ENCODE assay signal across 9 cellular contexts in genomic region chr3:45553469-45553974, GRCh38. TPM values are rescaled to one million over a fixed set of nuclear protein-coding genes. Genes with fewer than 3 reads are reported as not detected.
DNase-seq lines count a peak whose midpoint lies in the region; ATAC-seq and TF ChIP-seq lines count a peak whose summit lies in the region.
"Had no signal": no experiment of that assay in that cellular context is flagged by ENCODE, and none has a peak within 500 bp of the region (broad histone marks: within the 10 kb centered on the region; RNA-seq: fewer than 3 reads in every experiment).

No MANE protein-coding gene starts in this region.

- H3K4me3 ChIP-seq in RWPE2 (ENCODE audit: severe bottlenecking) (no peak overlapping the region), smooth muscle cell (no peak overlapping the region)
- H3K4me3 ChIP-seq: skin epidermis had no signal

- peaks cover 8 to 13% of the 10 kb centered on the region in 2 donors for H3K36me3 Mint-ChIP-seq in CD14-positive monocyte
- peaks cover 5% of the 10 kb centered on the region; the same call in 1 of the 2 replicates for H3K36me3 Mint-ChIP-seq in HFFc6 (ENCODE audit: low read depth)
- H3K36me3 Mint-ChIP-seq in naive thymus-derived CD8-positive, alpha-beta T cell, result peaks cover 0 to 2% (median 0%) of the 10 kb centered on the region in 3 donors

- peaks cover 0 to 7% (median 0%) of the 10 kb centered on the region in 3 donors for H3K27me3 Mint-ChIP-seq in CD14-positive monocyte (ENCODE audit: low read depth in 3 of 3)
- no peaks in the 10 kb centered on the region; the same call in 1 of the 2 replicates for H3K27me3 Mint-ChIP-seq in HFFc6 (ENCODE audit: insufficient read depth)
- no peaks in the 10 kb centered on the region for H3K27me3 Mint-ChIP-seq in naive thymus-derived CD8-positive, alpha-beta T cell

- H3K27ac Mint-ChIP-seq in CD14-positive monocyte, result peak overlapping the region in 6 of 7 donors; percentile 23 to 81 (median 78)
- peak overlapping the region; percentile 47; the same call in 1 of the 2 replicates for H3K27ac Mint-ChIP-seq in HFFc6
- H3K27ac Mint-ChIP-seq in naive thymus-derived CD8-positive, alpha-beta T cell, result no peak overlapping the region

- H3F3A ChIP-seq in smooth muscle cell (ENCODE audit: low read depth), result peaks cover 16% of the 10 kb centered on the region

- peaks cover 34% of the 10 kb centered on the region for H3K4me1 ChIP-seq in RWPE2 (ENCODE audit: insufficient read depth, poor library complexity, severe bottlenecking)
- H3K4me1 ChIP-seq in smooth muscle cell (ENCODE audit: low read depth), result peaks cover 22% of the 10 kb centered on the region

- no peaks in the 10 kb centered on the region; the same call in 1 of the 2 replicates for H3K36me3 ChIP-seq in RWPE2 (ENCODE audit: low read depth)
- no peaks in the 10 kb centered on the region for H3K36me3 ChIP-seq in smooth muscle cell (ENCODE audit: low read depth)

- 0 out of 3 replicates have a peak, but pooled peaks have one; percentile 10 for ATAC-seq in RWPE2 (ENCODE audit: low read depth)
- ATAC-seq in naive thymus-derived CD8-positive, alpha-beta T cell, result no peak

- H3K27ac ChIP-seq in RWPE2 (ENCODE audit: poor library complexity, severe bottlenecking) (no peak overlapping the region), smooth muscle cell (ENCODE audit: low read depth) (peak overlapping the region; percentile 92)

- H4K20me1 ChIP-seq in smooth muscle cell (ENCODE audit: low read depth), result no peaks in the 10 kb centered on the region

- POLR2A ChIA-PET in naive thymus-derived CD8-positive, alpha-beta T cell (lab: Charles Lee), result no interaction called here

- WGBS in smooth muscle cell (ENCODE audit: low lambda C conversion rate), result 25% methylated on average over 6 of the region's 6 CpGs

- H3K4me2 ChIP-seq in smooth muscle cell, result peak overlapping the region; percentile 66

- peaks cover 32% of the 10 kb centered on the region for H3K4me1 Mint-ChIP-seq in CD14-positive monocyte
- peaks cover 63% of the 10 kb centered on the region for H3K4me1 Mint-ChIP-seq in HFFc6 (ENCODE audit: low read depth)
- peaks cover 0 to 22% (median 0%) of the 10 kb centered on the region in 4 donors for H3K4me1 Mint-ChIP-seq in naive thymus-derived CD8-positive, alpha-beta T cell

- intact Hi-C loops in CD14-positive monocyte (cut with micrococcal nuclease), result no loop called here

- H3K9me3 Mint-ChIP-seq in CD14-positive monocyte (peaks cover 0 to 1% (median 0%) of the 10 kb centered on the region in 7 donors), HFFc6 (no peaks in the 10 kb centered on the region)
- H3K9me3 Mint-ChIP-seq in naive thymus-derived CD8-positive, alpha-beta T cell, result peaks cover 0 to 1% (median 0%) of the 10 kb centered on the region in 9 donors

- H3K27me3 ChIP-seq in RWPE2 (ENCODE audit: insufficient read depth, poor library complexity, severe bottlenecking) (no peaks in the 10 kb centered on the region), smooth muscle cell (ENCODE audit: low read depth) (no peaks in the 10 kb centered on the region)

- DNase-seq in CD14-positive monocyte (ENCODE audit: low spot score), result peak; percentile 64
- DNase-seq in HFFc6, result peak; percentile 16
- no peak for DNase-seq in RWPE2 (ENCODE audit: low spot score)
- DNase-seq in glomerular visceral epithelial cell (ENCODE audit: extremely low spot score), result peak; percentile 65
- no peak for DNase-seq in smooth muscle cell (lab: John Stamatoyannopoulos, UW; ENCODE audit: unreplicated experiment)
- DNase-seq in stimulated activated CD4-positive, alpha-beta T cell treated with anti-CD3 and anti-CD28 coated beads, Interleukin-4, amount 100 ng/mL, for 4 hours, result no peak
- DNase-seq in middle frontal gyrus (ENCODE audit: extremely low spot score, low spot score), result no peak
- no peak for DNase-seq in naive thymus-derived CD8-positive, alpha-beta T cell

- H2AFZ ChIP-seq in smooth muscle cell (ENCODE audit: low read depth), result no peak overlapping the region

- H3K4me3 Mint-ChIP-seq in CD14-positive monocyte (peak overlapping the region in 1 of 2 donors; percentile 11), HFFc6 (no peak overlapping the region)
- H3K4me3 Mint-ChIP-seq in naive thymus-derived CD8-positive, alpha-beta T cell, result no peak overlapping the region

- H3K9ac ChIP-seq in smooth muscle cell (ENCODE audit: low read depth), result peak overlapping the region; percentile 62

- H3K9me3 ChIP-seq in RWPE2 (ENCODE audit: severe bottlenecking), result no peaks in the 10 kb centered on the region
- H3K9me3 ChIP-seq in smooth muscle cell (replicated peaks; ENCODE audit: low read depth), result no peaks in the 10 kb centered on the region

- TF ChIP-seq CTCF in CD14-positive monocyte (IDR thresholded peaks at IDR 0.05) (no peak), HFFc6 (IDR thresholded peaks at IDR 0.05) (no peak), RWPE2 (IDR thresholded peaks at IDR 0.05; ENCODE audit: poor library complexity, severe bottlenecking) (no peak), smooth muscle cell (IDR thresholded peaks at IDR 0.05; ENCODE audit: borderline replicate concordance, insufficient read depth, poor library complexity, severe bottlenecking) (no peak)

- H3K79me2 ChIP-seq in smooth muscle cell (ENCODE audit: low read depth), result no peaks in the 10 kb centered on the region

RNA-seq across cellular contexts. Expression of gene LIMD1, which starts 41.0 kb away (rescaled TPM):
- polyA plus RNA-seq in CD14-positive monocyte, result 1 to 10 TPM; 6.0 to 8.5 TPM
- 10 to 100 TPM; 25.0 to 34.8 (median 27.2) TPM for total RNA-seq in HFFc6 (2021; fragmentation: NEBNext Ultra II Directional; extraction: Animal tissue kit (Norgen Biotek cat#: 25700))
- total RNA-seq in smooth muscle cell, result 3.8 and 4.6 TPM in 2 replicates
- 3.6 and 4.2 TPM in 2 replicates for polyA plus RNA-seq in smooth muscle cell
- total RNA-seq in naive thymus-derived CD8-positive, alpha-beta T cell, result 10 to 100 TPM; 29.3 to 30.4 TPM
- 1 to 10 TPM; 4.2 to 6.0 (median 4.6) TPM for polyA plus RNA-seq in naive thymus-derived CD8-positive, alpha-beta T cell

Comparison
In these comparisons a context has a peak if more than half of its experiments do, and no peak if none do; other contexts are left out.
1. DNase-seq: peak in CD14-positive monocyte (single experiment), HFFc6 (single experiment) and glomerular visceral epithelial cell (single experiment); none in RWPE2 (single experiment), smooth muscle cell (single experiment), stimulated activated CD4-positive, alpha-beta T cell treated with anti-CD3 and anti-CD28 coated beads, Interleukin-4, amount 100 ng/mL, for 4 hours (0 of 2), middle frontal gyrus (single experiment) and naive thymus-derived CD8-positive, alpha-beta T cell (0 of 10).
2. H3K27ac Mint-ChIP-seq: peak in CD14-positive monocyte (6 of 7) and HFFc6 (single experiment); none in naive thymus-derived CD8-positive, alpha-beta T cell (0 of 10).